ENCODE assay signal across 23 cellular contexts in genomic region chr11:130261546-130261945, GRCh38. TPM values are rescaled to one million over a fixed set of nuclear protein-coding genes. Genes with fewer than 3 reads are reported as not detected.
DNase-seq lines count a peak whose midpoint lies in the region; ATAC-seq, FAIRE-seq and TF ChIP-seq lines count a peak whose summit lies in the region.
"Had no signal": no experiment of that assay in that cellular context is flagged by ENCODE, and none has a peak within 500 bp of the region (broad histone marks: within the 10 kb centered on the region; RNA-seq: fewer than 3 reads in every experiment).

No MANE protein-coding gene starts in this region.

- no peak for TF ChIP-seq CTCF in transverse colon (IDR thresholded peaks at IDR 0.05)

- TF ChIP-seq POLR2A in GM12891 (IDR thresholded peaks at IDR 0.05; ENCODE audit: low read depth, low read length) (no peak), transverse colon (IDR thresholded peaks at IDR 0.05) (no peak)

- H3K4me1 ChIP-seq in transverse colon: peaks cover 0 to 10% (median 0%) of the 10 kb centered on the region in 4 donors

- in situ Hi-C loops in transverse colon (cut with MboI; ENCODE audit: low pct_ligation_motif_present in 1 of 4, low pct_unique_long_range_greater_than_20kb in 1 of 4, low sequenced_read_pairs in 3 of 4): no loop called here

- FAIRE-seq in GM12891 (lab: Jason Lieb, UNC): peak; percentile 47
- FAIRE-seq: HTR-8/SVneo had no signal

- H3K27ac ChIP-seq in transverse colon: no peak overlapping the region
- H3K27ac ChIP-seq: GM23248, RWPE1, SK-N-MC had no signal

- intact Hi-C loops in transverse colon (cut with DNase I; ENCODE audit: low total_unique reads): no loop called here

- WGBS in transverse colon (ENCODE audit: low coverage in 1 of 2), 2 donors: 90 to 91% methylated on average over 3 to 5 of the region's 5 CpGs

- no peaks in the 10 kb centered on the region for H3K27me3 ChIP-seq in transverse colon

- no peaks in the 10 kb centered on the region for H3K9me3 ChIP-seq in transverse colon

- H3K36me3 ChIP-seq in transverse colon: peaks cover 0 to 12% (median 2%) of the 10 kb centered on the region in 4 donors

- H3K4me3 ChIP-seq in transverse colon: no peak overlapping the region
- H3K4me3 ChIP-seq: GM23248, SK-N-MC had no signal

- DNase-seq in GM12891 (ENCODE audit: insufficient read length, low spot score) (no peak), NCI-H1436 (lab: John Stamatoyannopoulos, UW) (peak; percentile 43), NCI-H526 (lab: John Stamatoyannopoulos, UW) (peak; percentile 93 to 96), inferior parietal cortex (ENCODE audit: extremely low spot score) (peak; percentile 56), transverse colon (no peak), NCI-H2196 treated with DMSO at 0.1 percent for 48 hours (lab: John Stamatoyannopoulos, UW; ENCODE audit: unreplicated experiment) (no peak)
- DNase-seq: CD4-positive, alpha-beta T cell; COR-L47; DMS 273 treated with DMSO at 0.1 percent for 48 hours; DMS79 treated with DMSO at 0.1 percent for 48 hours; GM23248; H9; KG1; NCI-H1417 treated with DMSO at 0.1 percent for 48 hours; NCI-H2029 treated with DMSO at 0.1 percent for 48 hours; NCI-H2227 treated with DMSO at 0.1 percent for 48 hours; NCI-H510A; SHP77 treated with DMSO at 0.1 percent for 48 hours; T-helper 2 cell had no signal

- ATAC-seq in GM19023 (IDR thresholded peaks at IDR 0.05; ENCODE audit: unreplicated experiment): no peak

- TF ChIP-seq EP300 in transverse colon (IDR thresholded peaks at IDR 0.05; ENCODE audit: low read depth): no peak

TF ChIP-seq in GM12891, 5 proteins besides CTCF, POLR2A, EP300 and RAD21:
- TF ChIP-seq TAF1 (IDR thresholded peaks at IDR 0.05; ENCODE audit: low read depth, low read length): no peak
- TF ChIP-seq SPI1 (IDR thresholded peaks at IDR 0.05; ENCODE audit: low read depth, low read length): no peak
- no peak for TF ChIP-seq POU2F2 (IDR thresholded peaks at IDR 0.05; ENCODE audit: low read depth, low read length)
- no peak for TF ChIP-seq POLR2AphosphoS5 (IDR thresholded peaks at IDR 0.05; ENCODE audit: low read depth, low read length)
- no peak for TF ChIP-seq PAX5 (IDR thresholded peaks at IDR 0.05; ENCODE audit: insufficient read depth, low read length, severe bottlenecking)

RNA-seq across cellular contexts. Expression of gene ZBTB44, which starts 53.2 kb away (rescaled TPM):
- polyA plus RNA-seq in GM12891 (2012; ENCODE audit: low read depth, missing spikeins): 4.8 TPM
- 10 to 100 TPM; 29.7 to 64.0 (median 48.6) TPM for total RNA-seq in transverse colon

Comparison
In these comparisons a context has a peak if more than half of its experiments do, and no peak if none do; other contexts are left out.
1. DNase-seq: peak in NCI-H1436 (single experiment), NCI-H526 (2 of 2) and inferior parietal cortex (single experiment); none in GM12891 (single experiment), transverse colon (single experiment) and NCI-H2196 treated with DMSO at 0.1 percent for 48 hours (single experiment).